In the genomic region with DNA sequence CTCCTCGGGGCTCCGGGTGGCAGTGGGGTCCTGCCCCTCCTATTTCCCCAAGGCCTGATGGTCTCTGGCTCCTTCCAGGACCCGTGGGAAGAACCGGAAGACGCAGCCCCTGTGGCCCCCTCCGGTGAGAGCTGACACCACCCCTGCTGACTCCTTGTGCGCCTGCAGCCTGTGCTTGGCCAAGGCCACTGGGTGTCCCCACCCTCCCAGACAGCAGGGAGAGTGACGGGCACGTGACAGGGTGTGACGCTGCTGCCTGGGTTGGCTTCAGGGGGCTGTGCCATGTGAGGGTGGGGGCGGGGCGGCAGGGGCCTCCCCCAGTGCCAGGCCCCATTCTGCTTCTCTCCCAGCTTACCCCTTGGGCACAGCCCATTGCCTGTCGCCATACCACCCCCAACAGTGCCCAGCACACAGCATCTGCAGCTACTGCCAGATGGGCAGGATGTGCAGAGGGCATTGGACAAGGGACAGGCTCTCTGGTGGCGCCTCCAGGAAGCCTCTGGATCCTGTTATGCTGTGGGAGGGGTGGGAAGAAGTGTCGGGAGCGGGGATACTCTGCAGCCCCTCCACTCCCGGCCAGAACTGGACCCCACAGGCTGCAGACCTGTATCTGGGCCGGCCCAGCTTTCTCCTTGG, we compare ENCODE assay signal across 18 cellular contexts. TPM values are rescaled to one million over a fixed set of nuclear protein-coding genes. Genes with fewer than 3 reads are reported as not detected.
DNase-seq lines count a peak whose midpoint lies in the region; ATAC-seq, FAIRE-seq and TF ChIP-seq lines count a peak whose summit lies in the region.
"Had no signal": no experiment of that assay in that cellular context is flagged by ENCODE, and none has a peak within 500 bp of the region (broad histone marks: within the 10 kb centered on the region; RNA-seq: fewer than 3 reads in every experiment).

No MANE protein-coding gene starts in this region.

- ATAC-seq in A549, result peak; percentile 17 to 20; a peak in 2 of 6 replicates
- ATAC-seq in Panc1, result peak; percentile 54
- no peak for ATAC-seq in GM18909 (IDR thresholded peaks at IDR 0.05; ENCODE audit: poor library complexity, unreplicated experiment)
- ATAC-seq in CD4-positive, alpha-beta T cell (ENCODE audit: poor library complexity), result no peak
- ATAC-seq in HG02610 (IDR thresholded peaks at IDR 0.05; ENCODE audit: unreplicated experiment), result no peak
- ATAC-seq: gastrocnemius medialis, psoas muscle had no signal

- H3K4me1 Mint-ChIP-seq in CD4-positive, alpha-beta T cell (ENCODE audit: low read depth), result no peaks in the 10 kb centered on the region

- H3K9me3 Mint-ChIP-seq in CD4-positive, alpha-beta T cell, result no peaks in the 10 kb centered on the region
- H3K9me3 Mint-ChIP-seq: activated CD4-positive, alpha-beta memory T cell treated with anti-CD3 and anti-CD28 coated beads, Interleukin-2, amount 10 ng/mL, durations not matched to agents 7 days and 5 days had no signal

- no peak overlapping the region for H3K27ac Mint-ChIP-seq in CD4-positive, alpha-beta T cell
- H3K27ac Mint-ChIP-seq: activated CD4-positive, alpha-beta memory T cell treated with anti-CD3 and anti-CD28 coated beads, Interleukin-2, amount 10 ng/mL, durations not matched to agents 7 days and 5 days had no signal

- BruUV-seq in Panc1 (replicated peaks; lab: Mats Ljungman, UMichigan), result no TSS peak

- no peaks in the 10 kb centered on the region for H3K27me3 ChIP-seq in Panc1 (ENCODE audit: control insufficient read depth, insufficient read depth, low read length)
- H3K27me3 ChIP-seq in CD4-positive, alpha-beta T cell (ENCODE audit: control insufficient read depth, insufficient read depth, low read length), result no peaks in the 10 kb centered on the region

- no peak for FAIRE-seq in A549 (lab: Jason Lieb, UNC)
- FAIRE-seq: islet of Langerhans had no signal

- CTCF ChIA-PET in A549 (lab: Yijun Ruan, JAX), result interaction anchor here (1.0 to 11.7 kb wide), 5 partner anchors 8 to 71 kb away, joined by 3 to 131 read pairs (median 20); a partner anchor contains a TSS
- CTCF ChIA-PET in Panc1 (lab: Charles Lee), result interaction anchor here (0.5 to 2.2 kb wide), 3 partner anchors 15 to 63 kb away, joined by 5 to 11 read pairs (median 8); no protein-coding TSS in a partner anchor
- CTCF ChIA-PET in CD4-positive, alpha-beta T cell (lab: Charles Lee), result no interaction called here

- H3K27me3 Mint-ChIP-seq in CD4-positive, alpha-beta T cell, result peaks cover 5% of the 10 kb centered on the region

- no peak for TF ChIP-seq EP300 in A549 (IDR thresholded peaks at IDR 0.05)

- H3K36me3 Mint-ChIP-seq in CD4-positive, alpha-beta T cell (ENCODE audit: low read depth), result no peaks in the 10 kb centered on the region

- intact Hi-C loops in Panc1 (cut with micrococcal nuclease; ENCODE audit: unreplicated experiment), result no loop called here
- intact Hi-C loops in CD4-positive, alpha-beta T cell (cut with DNase I, micrococcal nuclease), result no loop called here

- in situ Hi-C loops in Panc1 (cut with HindIII; ENCODE audit: low pct_unique_long_range_greater_than_20kb, low sequenced_read_pairs), result no loop called here

- 55% methylated on average over 7 of the region's 18 CpGs for WGBS in A549 (ENCODE audit: missing lambda C conversion rate)

- TF ChIP-seq CTCF in A549 (IDR thresholded peaks at IDR 0.05), result 0 out of 3 replicates have a peak, but pooled peaks have one; percentile 5
- peak; percentile 41 for TF ChIP-seq CTCF in GM10266 (IDR thresholded peaks at IDR 0.05; ENCODE audit: control insufficient read depth, insufficient read depth, low read depth, missing control alignments)
- no peak for TF ChIP-seq CTCF in Panc1 (IDR thresholded peaks at IDR 0.05)
- TF ChIP-seq CTCF in CD4-positive, alpha-beta T cell (IDR thresholded peaks at IDR 0.05), result no peak

- POLR2A ChIA-PET in A549 (lab: Yijun Ruan, JAX), result no interaction called here
- POLR2A ChIA-PET in Panc1 (lab: Charles Lee), result no interaction called here
- POLR2A ChIA-PET in CD4-positive, alpha-beta T cell (lab: Charles Lee), result no interaction called here

- peak in 1 of 2 experiments; percentile 56 for DNase-seq in A549 (ENCODE audit: low read depth in 1 of 2, low spot score in 1 of 2)
- DNase-seq in GM10266 (ENCODE audit: extremely low spot score), result no peak
- DNase-seq in Panc1 (ENCODE audit: low read depth, low spot score), result no peak
- peak; percentile 70 for DNase-seq in medulla oblongata (ENCODE audit: extremely low spot score)
- DNase-seq in RKO (ENCODE audit: low spot score), result no peak
- DNase-seq in CD4-positive, alpha-beta T cell, result no peak
- DNase-seq: activated CD4-positive, alpha-beta memory T cell treated with anti-CD3 and anti-CD28 coated beads, Interleukin-2, amount 10 ng/mL, durations not matched to agents 7 days and 5 days; activated naive CD4-positive, alpha-beta T cell; gastrocnemius medialis; NCI-H1105; psoas muscle; T1000 had no signal

- H3K9me3 ChIP-seq in A549 (no peaks in the 10 kb centered on the region), Panc1 (ENCODE audit: control insufficient read depth, insufficient read depth, low read depth, low read length) (no peaks in the 10 kb centered on the region)
- no peaks in the 10 kb centered on the region for H3K9me3 ChIP-seq in CD4-positive, alpha-beta T cell (ENCODE audit: control insufficient read depth, low read length)
- H3K9me3 ChIP-seq: gastrocnemius medialis, psoas muscle had no signal

- TF ChIP-seq POLR2A in A549 (IDR thresholded peaks at IDR 0.05; ENCODE audit: low read length), result no peak

- H3K4me2 ChIP-seq in A549, result peak overlapping the region; percentile 16

- no peak overlapping the region for H3K4me3 ChIP-seq in A549
- H3K4me3 ChIP-seq in Panc1 (ENCODE audit: low read depth in 2 of 2, low read length in 2 of 2), result no peak overlapping the region
- H3K4me3 ChIP-seq: gastrocnemius medialis, psoas muscle had no signal

- H3K4me3 Mint-ChIP-seq in CD4-positive, alpha-beta T cell, result no peak overlapping the region
- H3K4me3 Mint-ChIP-seq: activated CD4-positive, alpha-beta memory T cell treated with anti-CD3 and anti-CD28 coated beads, Interleukin-2, amount 10 ng/mL, durations not matched to agents 7 days and 5 days had no signal

- no peaks in the 10 kb centered on the region for H3K36me3 ChIP-seq in Panc1 (ENCODE audit: control insufficient read depth, insufficient read depth, low read length)
- H3K36me3 ChIP-seq: gastrocnemius medialis had no signal

- peak; percentile 28 to 33; a peak in 2 of 5 replicates for TF ChIP-seq RAD21 in A549 (conservative IDR thresholded peaks at IDR 0.05 in 1 of 2, IDR thresholded peaks at IDR 0.05 in 1 of 2)

- H3K4me1 ChIP-seq in A549 (peaks cover 72% of the 10 kb centered on the region), Panc1 (ENCODE audit: control insufficient read depth, insufficient read depth, low read length) (peaks cover 47% of the 10 kb centered on the region)
- H3K4me1 ChIP-seq: gastrocnemius medialis, psoas muscle had no signal

- H3K27ac ChIP-seq in A549 (peak overlapping the region; percentile 96 to 99), Panc1 (ENCODE audit: low read length) (peak overlapping the region; percentile 29; the same call in 1 of the 2 replicates)
- H3K27ac ChIP-seq in CD4-positive, alpha-beta T cell (ENCODE audit: low read depth, low read length), result no peak overlapping the region
- H3K27ac ChIP-seq: gastrocnemius medialis, psoas muscle had no signal

RNA-seq across cellular contexts. Expression of a gene that starts 2.9 kb away (rescaled TPM):
- polyA plus RNA-seq in A549 (2011; rRNA removed), result 0.63 and 0.81 TPM in 2 replicates
- 0.70 and 1.2 TPM in 2 replicates for polyA plus RNA-seq in A549 (2012; cell fraction: cytosol; rRNA removed)
- 16.7 and 18.5 TPM in 2 replicates for polyA plus RNA-seq in A549 (2012; cell fraction: nucleus; rRNA removed)
- 3.2 to 4.9 TPM (median 4.9 TPM) in 3 replicates for polyA plus RNA-seq in A549 (2017; fragmentation: RNase III; extraction: RNeasy Plus Mini Kit Qiagen cat#74134 plus additional on column Dnase treatment)
- 0.33 and 0.63 TPM in 2 replicates for polyA minus RNA-seq in A549 (2011; rRNA and poly(A)+ RNA removed)
- total RNA-seq in Panc1 (2021; ENCODE audit: unreplicated experiment), result 9.0 TPM
- polyA plus RNA-seq in Panc1 (2012; ENCODE audit: insufficient read length), result 3.9 TPM
- total RNA-seq in CD4-positive, alpha-beta T cell, result not detected
- total RNA-seq: activated CD4-positive, alpha-beta memory T cell treated with anti-CD3 and anti-CD28 coated beads, Interleukin-2, amount 10 ng/mL, durations not matched to agents 7 days and 5 days; gastrocnemius medialis; psoas muscle; RPMI7951; urinary bladder had no signal

RNA-seq across cellular contexts. Expression of a gene that starts 15.7 kb away (rescaled TPM):
- polyA plus RNA-seq in A549 (2011; rRNA removed) (5.8 and 6.4 TPM in 2 replicates), A549 (2017; fragmentation: RNase III; extraction: RNeasy Plus Mini Kit Qiagen cat#74134 plus additional on column Dnase treatment) (6.3 to 9.7 TPM (median 8.4 TPM) in 3 replicates)
- polyA plus RNA-seq in A549 (2012; cell fraction: cytosol; rRNA removed), result 3.4 and 5.3 TPM in 2 replicates
- 9.6 and 12.0 TPM in 2 replicates for polyA plus RNA-seq in A549 (2012; cell fraction: nucleus; rRNA removed)
- 4.5 and 6.3 TPM in 2 replicates for polyA minus RNA-seq in A549 (2011; rRNA and poly(A)+ RNA removed)
- total RNA-seq in Panc1 (2021; ENCODE audit: unreplicated experiment), result 5.5 TPM
- 3.2 TPM for polyA plus RNA-seq in Panc1 (2012; ENCODE audit: insufficient read length)
- total RNA-seq in CD4-positive, alpha-beta T cell, result not detected
- total RNA-seq: activated CD4-positive, alpha-beta memory T cell treated with anti-CD3 and anti-CD28 coated beads, Interleukin-2, amount 10 ng/mL, durations not matched to agents 7 days and 5 days; gastrocnemius medialis; psoas muscle; RPMI7951 had no signal
- polyA plus RNA-seq: psoas muscle had no signal

RNA-seq across cellular contexts. Expression of a gene that starts 22.7 kb away (rescaled TPM):
- polyA plus RNA-seq in A549 (2011; rRNA removed) (31.4 and 31.8 TPM in 2 replicates), A549 (2017; fragmentation: RNase III; extraction: RNeasy Plus Mini Kit Qiagen cat#74134 plus additional on column Dnase treatment) (33.4 to 37.9 TPM (median 37.8 TPM) in 3 replicates)
- 20.9 and 23.8 TPM in 2 replicates for polyA plus RNA-seq in A549 (2012; cell fraction: cytosol; rRNA removed)
- 23.7 and 28.7 TPM in 2 replicates for polyA plus RNA-seq in A549 (2012; cell fraction: nucleus; rRNA removed)
- 27.1 and 30.7 TPM in 2 replicates for polyA minus RNA-seq in A549 (2011; rRNA and poly(A)+ RNA removed)
- 43.0 TPM for total RNA-seq in Panc1 (2021; ENCODE audit: unreplicated experiment)
- polyA plus RNA-seq in Panc1 (2012; ENCODE audit: insufficient read length), result 24.9 TPM
- total RNA-seq in CD4-positive, alpha-beta T cell, result 10 to 100 TPM; 43.7 to 44.1 TPM

RNA-seq across cellular contexts. Expression of a gene that starts 34.0 kb away (rescaled TPM):
- polyA plus RNA-seq in A549 (2011; rRNA removed) (41.0 and 43.5 TPM in 2 replicates), A549 (2017; fragmentation: RNase III; extraction: RNeasy Plus Mini Kit Qiagen cat#74134 plus additional on column Dnase treatment) (89.4 to 106 TPM (median 102 TPM) in 3 replicates)
- polyA plus RNA-seq in A549 (2012; cell fraction: cytosol; rRNA removed), result 63.2 and 87.0 TPM in 2 replicates
- polyA plus RNA-seq in A549 (2012; cell fraction: nucleus; rRNA removed), result 528 and 670 TPM in 2 replicates
- polyA minus RNA-seq in A549 (2011; rRNA and poly(A)+ RNA removed), result 36.9 and 58.2 TPM in 2 replicates
- total RNA-seq in Panc1 (2021; ENCODE audit: unreplicated experiment), result 110 TPM
- 124 TPM for polyA plus RNA-seq in Panc1 (2012; ENCODE audit: insufficient read length)
- total RNA-seq in CD4-positive, alpha-beta T cell, result 100 to 1,000 TPM; 120 TPM

RNA-seq across cellular contexts. Expression of a gene that starts 54.4 kb away (rescaled TPM):
- 0.21 and 0.29 TPM in 2 replicates for polyA plus RNA-seq in A549 (2011; rRNA removed)
- polyA plus RNA-seq in A549 (2012; cell fraction: cytosol; rRNA removed), result 0.16 and 0.17 TPM in 2 replicates
- polyA plus RNA-seq in A549 (2012; cell fraction: nucleus; rRNA removed), result 3.0 and 4.2 TPM in 2 replicates
- polyA plus RNA-seq in A549 (2017; fragmentation: RNase III; extraction: RNeasy Plus Mini Kit Qiagen cat#74134 plus additional on column Dnase treatment), result 0.91 to 0.93 TPM (median 0.92 TPM) in 3 replicates
- 0.25 and 0.49 TPM in 2 replicates for polyA minus RNA-seq in A549 (2011; rRNA and poly(A)+ RNA removed)
- total RNA-seq in Panc1 (2021; ENCODE audit: unreplicated experiment), result 0.23 TPM
- polyA plus RNA-seq in Panc1 (2012; ENCODE audit: insufficient read length), result not detected
- total RNA-seq in CD4-positive, alpha-beta T cell, result under 1 TPM in 1 of 2 experiments, not detected in 1; 0.03 TPM
- total RNA-seq: activated CD4-positive, alpha-beta memory T cell treated with anti-CD3 and anti-CD28 coated beads, Interleukin-2, amount 10 ng/mL, durations not matched to agents 7 days and 5 days; G401; psoas muscle; RPMI7951 had no signal
- polyA plus RNA-seq: urinary bladder had no signal

Comparison
In these comparisons a context has a peak if more than half of its experiments do, and no peak if none do; other contexts are left out.
1. ATAC-seq: peak in A549 (2 of 2) and Panc1 (single experiment); none in GM18909 (single experiment), CD4-positive, alpha-beta T cell (single experiment) and HG02610 (single experiment).
2. CTCF ChIP-seq: peak in A549 (single experiment) and GM10266 (single experiment); none in Panc1 (single experiment) and CD4-positive, alpha-beta T cell (single experiment).